14 cellular contexts compared by ENCODE assay signal in genomic region chr10:17504547-17505245, GRCh38. TPM values are rescaled to one million over a fixed set of nuclear protein-coding genes. Genes with fewer than 3 reads are reported as not detected.
DNase-seq lines count a peak whose midpoint lies in the region; ATAC-seq, FAIRE-seq and TF ChIP-seq lines count a peak whose summit lies in the region.
"Had no signal": no experiment of that assay in that cellular context is flagged by ENCODE, and none has a peak within 500 bp of the region (broad histone marks: within the 10 kb centered on the region; RNA-seq: fewer than 3 reads in every experiment).

No MANE protein-coding gene starts in this region.

- no peak overlapping the region for H3K4me3 ChIP-seq in foreskin fibroblast (ENCODE audit: low read depth in 1 of 2, low read length in 2 of 2)
- H3K4me3 ChIP-seq: esophagus muscularis mucosa, Peyer's patch, uterus had no signal

- peaks cover 2% of the 10 kb centered on the region for H3K36me3 Mint-ChIP-seq in T-helper 17 cell (ENCODE audit: low read depth)

- no peaks in the 10 kb centered on the region for H3K27me3 Mint-ChIP-seq in T-helper 17 cell

- peaks cover 24% of the 10 kb centered on the region for H3K4me1 Mint-ChIP-seq in T-helper 17 cell

- ATAC-seq in T-helper 17 cell (no peak), GM18873 (IDR thresholded peaks at IDR 0.05; ENCODE audit: low FRiP score, unreplicated experiment) (no peak)
- ATAC-seq: left colon had no signal

- no peak for TF ChIP-seq CTCF in foreskin fibroblast (IDR thresholded peaks at IDR 0.05; ENCODE audit: low read depth, low read length)

- in situ Hi-C loops in ACHN (cut with HindIII; ENCODE audit: low pct_ligation_motif_present, low pct_unique_long_range_greater_than_20kb, low sequenced_read_pairs): no loop called here

- peak overlapping the region; percentile 88 for H3K27ac Mint-ChIP-seq in T-helper 17 cell

- no peak for FAIRE-seq in frontal cortex (lab: Jason Lieb, UNC)
- FAIRE-seq: TTC549 had no signal

- H3K4me3 Mint-ChIP-seq in T-helper 17 cell: no peak overlapping the region

- no peaks in the 10 kb centered on the region for H3K9me3 ChIP-seq in T-helper 17 cell (ENCODE audit: control insufficient read depth, low read length, poor library complexity, severe bottlenecking)
- H3K9me3 ChIP-seq: esophagus muscularis mucosa, Peyer's patch, uterus had no signal

- DNase-seq in ACHN (peak; percentile 65), GM04504 (ENCODE audit: low read depth) (peak; percentile 52), T-helper 17 cell (no peak), foreskin fibroblast (peak; percentile 58 to 72), frontal cortex (ENCODE audit: low spot score in 2 of 2) (no peak), activated gamma-delta T cell treated with Interleukin-2 at 50 U/mL for 16 hours (no peak), GM19238 (ENCODE audit: insufficient read length, low spot score) (no peak)
- DNase-seq: C1 segment of cervical spinal cord, left colon, Peyer's patch, uterus had no signal

RNA-seq across cellular contexts. Expression of gene ST8SIA6, which starts 50.3 kb away (rescaled TPM):
- total RNA-seq in T-helper 17 cell (1 to 10 TPM in 1 of 2 donors, under 1 TPM in 1; 0.72 to 4.1 TPM), frontal cortex (4.9 TPM)
- total RNA-seq: Peyer's patch had no signal

Comparison
In these comparisons a context has a peak if more than half of its experiments do, and no peak if none do; other contexts are left out.
1. DNase-seq: peak in ACHN (single experiment), GM04504 (single experiment) and foreskin fibroblast (2 of 2); none in T-helper 17 cell (0 of 3), frontal cortex (0 of 2), activated gamma-delta T cell treated with Interleukin-2 at 50 U/mL for 16 hours (single experiment) and GM19238 (single experiment).